Comparison of ENCODE assay signal across 1 cellular context in the genomic region with DNA sequence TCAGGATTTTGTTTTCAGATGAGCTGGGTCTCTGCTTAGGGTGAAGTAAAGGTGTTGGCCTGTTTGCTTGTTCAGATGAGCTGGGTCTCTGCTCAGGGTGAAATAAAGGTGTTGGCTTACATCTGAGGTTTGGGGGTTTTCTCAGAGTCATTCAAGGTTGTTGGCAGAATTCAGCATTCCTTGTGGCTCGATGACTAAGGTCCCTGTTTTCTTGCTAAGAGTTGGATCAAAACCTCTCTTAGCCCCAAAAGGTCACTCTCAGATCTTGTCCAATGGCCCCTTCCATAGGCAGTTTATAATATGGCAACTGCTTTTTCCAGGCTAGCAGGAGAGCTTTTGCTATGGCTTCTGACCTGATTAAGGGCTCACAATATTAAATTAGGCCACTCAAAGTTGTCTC.
TF ChIP-seq lines count a peak whose summit lies in the region.

No MANE protein-coding gene starts in this region.

TF ChIP-seq in WTC11, 78 proteins besides CTCF, POLR2A, EP300 and RAD21 (continued from another document):
- TF ChIP-seq, protein P1, sequence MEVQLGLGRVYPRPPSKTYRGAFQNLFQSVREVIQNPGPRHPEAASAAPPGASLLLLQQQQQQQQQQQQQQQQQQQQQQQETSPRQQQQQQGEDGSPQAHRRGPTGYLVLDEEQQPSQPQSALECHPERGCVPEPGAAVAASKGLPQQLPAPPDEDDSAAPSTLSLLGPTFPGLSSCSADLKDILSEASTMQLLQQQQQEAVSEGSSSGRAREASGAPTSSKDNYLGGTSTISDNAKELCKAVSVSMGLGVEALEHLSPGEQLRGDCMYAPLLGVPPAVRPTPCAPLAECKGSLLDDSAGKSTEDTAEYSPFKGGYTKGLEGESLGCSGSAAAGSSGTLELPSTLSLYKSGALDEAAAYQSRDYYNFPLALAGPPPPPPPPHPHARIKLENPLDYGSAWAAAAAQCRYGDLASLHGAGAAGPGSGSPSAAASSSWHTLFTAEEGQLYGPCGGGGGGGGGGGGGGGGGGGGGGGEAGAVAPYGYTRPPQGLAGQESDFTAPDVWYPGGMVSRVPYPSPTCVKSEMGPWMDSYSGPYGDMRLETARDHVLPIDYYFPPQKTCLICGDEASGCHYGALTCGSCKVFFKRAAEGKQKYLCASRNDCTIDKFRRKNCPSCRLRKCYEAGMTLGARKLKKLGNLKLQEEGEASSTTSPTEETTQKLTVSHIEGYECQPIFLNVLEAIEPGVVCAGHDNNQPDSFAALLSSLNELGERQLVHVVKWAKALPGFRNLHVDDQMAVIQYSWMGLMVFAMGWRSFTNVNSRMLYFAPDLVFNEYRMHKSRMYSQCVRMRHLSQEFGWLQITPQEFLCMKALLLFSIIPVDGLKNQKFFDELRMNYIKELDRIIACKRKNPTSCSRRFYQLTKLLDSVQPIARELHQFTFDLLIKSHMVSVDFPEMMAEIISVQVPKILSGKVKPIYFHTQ (CRISPR knock-in tag; IDR thresholded peaks at IDR 0.05): no peak
- TF ChIP-seq ZNF416 (CRISPR knock-in tag; IDR thresholded peaks at IDR 0.05) (no peak), ZNF396 (CRISPR knock-in tag; IDR thresholded peaks at IDR 0.05; ENCODE audit: borderline replicate concordance) (no peak), SMAD4 (CRISPR knock-in tag; IDR thresholded peaks at IDR 0.05) (no peak), IRF2 (CRISPR knock-in tag; IDR thresholded peaks at IDR 0.05; ENCODE audit: borderline replicate concordance, low read depth) (no peak), ZNF121 (CRISPR knock-in tag; IDR thresholded peaks at IDR 0.05) (no peak)
- TF ChIP-seq, protein P2, sequence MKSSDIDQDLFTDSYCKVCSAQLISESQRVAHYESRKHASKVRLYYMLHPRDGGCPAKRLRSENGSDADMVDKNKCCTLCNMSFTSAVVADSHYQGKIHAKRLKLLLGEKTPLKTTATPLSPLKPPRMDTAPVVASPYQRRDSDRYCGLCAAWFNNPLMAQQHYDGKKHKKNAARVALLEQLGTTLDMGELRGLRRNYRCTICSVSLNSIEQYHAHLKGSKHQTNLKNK (CRISPR knock-in tag; IDR thresholded peaks at IDR 0.05): no peak
